In the genomic region with DNA sequence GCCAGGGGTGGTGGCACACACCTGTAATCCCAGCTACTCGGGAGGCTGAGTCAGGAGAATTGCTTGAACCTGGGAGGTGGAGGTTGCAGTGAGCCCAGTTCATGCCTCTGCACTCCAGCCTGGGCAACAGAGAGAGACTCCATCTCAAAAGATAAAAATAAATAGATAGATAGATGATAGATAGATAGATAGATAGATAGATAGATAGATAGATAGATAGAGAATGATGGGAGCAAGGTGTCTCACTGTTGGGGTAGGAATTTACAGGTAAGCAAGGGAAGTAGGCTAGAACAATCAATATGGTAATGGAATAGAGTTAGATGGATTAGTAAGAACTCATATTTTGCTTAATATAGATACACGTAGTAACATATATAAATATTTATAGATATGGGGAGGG, we compare ENCODE assay signal across 2 cellular contexts. TPM values are rescaled to one million over a fixed set of nuclear protein-coding genes. Genes with fewer than 3 reads are reported as not detected.
DNase-seq lines count a peak whose midpoint lies in the region; ATAC-seq, FAIRE-seq and TF ChIP-seq lines count a peak whose summit lies in the region.
"Not testable (repeated sequence)": the region's sequence is repeated elsewhere in the genome, so short reads cannot be mapped to it uniquely, and the experiment has no call there.

No MANE protein-coding gene starts in this region.

- H2BK12ac ChIP-seq in H1 (ENCODE audit: low read depth, low read length), result not testable (repeated sequence)

- BruUV-seq in K562 (replicated peaks; lab: Mats Ljungman, UMichigan), result not testable (repeated sequence)

- H2BK15ac ChIP-seq in H1 (ENCODE audit: low read length), result not testable (repeated sequence)

- FAIRE-seq in K562 (lab: Jason Lieb, UNC); H1 (lab: Jason Lieb, UNC): not testable (repeated sequence)

- H3K79me1 ChIP-seq in H1 (ENCODE audit: low read depth, low read length), result not testable (repeated sequence)

- intact Hi-C loops in K562 (cut with micrococcal nuclease), result not testable (repeated sequence)

- POLR2A ChIA-PET in K562 (lab: Yijun Ruan, JAX); H1 (lab: Charles Lee; ENCODE audit: partially characterized antibody): not testable (repeated sequence)

- H2BK5ac ChIP-seq in H1 (ENCODE audit: low read depth, low read length), result not testable (repeated sequence)

- TF ChIP-seq CTCF in K562 (IDR thresholded peaks at IDR 0.05 in 2 of 3, conservative IDR thresholded peaks at IDR 0.05 in 1 of 3; ENCODE audit: insufficient read depth in 2 of 3, low read depth in 1 of 3, low read length in 3 of 3); H1 (IDR thresholded peaks at IDR 0.05; ENCODE audit: control extremely low read depth in 1 of 3, insufficient read depth in 1 of 3, low read depth in 1 of 3, low read length in 3 of 3): not testable (repeated sequence)

- not testable (repeated sequence) for H2AFZ ChIP-seq in K562 (ENCODE audit: low read depth, low read length); H1 (ENCODE audit: low read length)

- not testable (repeated sequence) for H3K27me3 ChIP-seq in K562 (ENCODE audit: control insufficient read depth in 2 of 2, insufficient read depth in 2 of 2, low read length in 2 of 2); H1 (replicated peaks in 1 of 4; ENCODE audit: control insufficient read depth in 3 of 4, extremely low read depth in 1 of 4, insufficient read depth in 3 of 4, low read length in 3 of 4)

- not testable (repeated sequence) for H4K20me1 ChIP-seq in K562 (replicated peaks; ENCODE audit: control insufficient read depth, insufficient read depth, low read length); H1 (replicated peaks in 1 of 2; ENCODE audit: control insufficient read depth in 1 of 2, insufficient read depth in 2 of 2, low read length in 2 of 2)

- H3K23me2 ChIP-seq in H1 (ENCODE audit: low read depth, low read length), result not testable (repeated sequence)

- not testable (repeated sequence) for H3K18ac ChIP-seq in H1 (ENCODE audit: extremely low read depth, low read length)

- TF ChIP-seq RAD21 in K562 (CRISPR knock-in tag; conservative IDR thresholded peaks at IDR 0.05 in 1 of 2, IDR thresholded peaks at IDR 0.05 in 1 of 2); H1 (IDR thresholded peaks at IDR 0.05 in 1 of 2, conservative IDR thresholded peaks at IDR 0.05 in 1 of 2; ENCODE audit: low read depth in 2 of 2, low read length in 2 of 2): not testable (repeated sequence)

- not testable (repeated sequence) for H3K9me1 ChIP-seq in K562 (ENCODE audit: control insufficient read depth, insufficient read depth, low read length)

- not testable (repeated sequence) for DNase-seq in K562 (ENCODE audit: extremely low read depth in 1 of 4, low spot score in 3 of 4); H1 (ENCODE audit: low read depth in 1 of 2, low spot score in 2 of 2)

- H2BK20ac ChIP-seq in H1 (ENCODE audit: low read length), result not testable (repeated sequence)

- H2AK5ac ChIP-seq in H1 (ENCODE audit: low read depth, low read length), result not testable (repeated sequence)

- not testable (repeated sequence) for H4K8ac ChIP-seq in H1 (ENCODE audit: extremely low read depth, insufficient read depth, low read length)

- H3K4me2 ChIP-seq in K562 (ENCODE audit: insufficient read depth, low read length); H1 (ENCODE audit: insufficient read depth in 1 of 2, low read depth in 2 of 2, low read length in 2 of 2): not testable (repeated sequence)

- H3K79me2 ChIP-seq in K562 (ENCODE audit: control insufficient read depth, insufficient read depth, low read length); H1 (ENCODE audit: control insufficient read depth in 1 of 2, insufficient read depth in 2 of 2, low read length in 2 of 2): not testable (repeated sequence)

- 51% methylated on average over 2 of the region's 2 CpGs for WGBS in K562 (ENCODE audit: insufficient coverage, low coverage, missing lambda C conversion rate)
- WGBS in H1 (ENCODE audit: extremely low coverage in 1 of 2, insufficient coverage in 1 of 2, insufficient read length in 1 of 2, insufficient replicate concordance in 2 of 2, low coverage in 1 of 2, low lambda C conversion rate in 2 of 2, missing lambda C conversion rate in 1 of 2), 2 experiments, result 92% methylated on average over 2 of the region's 2 CpGs; no CpG with 5 or more reads in 1 of the 2 experiments

- H4K5ac ChIP-seq in H1 (ENCODE audit: insufficient read length, low read depth, low read length), result not testable (repeated sequence)

- TF ChIP-seq POLR2A in K562 (conservative IDR thresholded peaks at IDR 0.05); H1 (IDR thresholded peaks at IDR 0.05; ENCODE audit: control extremely low read depth in 1 of 2, low read depth in 2 of 2, low read length in 2 of 2): not testable (repeated sequence)

- H3K23ac ChIP-seq in H1 (ENCODE audit: insufficient read length), result not testable (repeated sequence)

- CTCF ChIA-PET in K562 (lab: Yijun Ruan, JAX; ENCODE audit: low intra/inter-chr PET ratio); H1 (lab: Charles Lee; ENCODE audit: partially characterized antibody): not testable (repeated sequence)

- H2BK120ac ChIP-seq in H1 (replicated peaks; ENCODE audit: low read depth, low read length), result not testable (repeated sequence)

- H3K36me3 ChIP-seq in K562 (ENCODE audit: control insufficient read depth, insufficient read depth, low read length); H1 (ENCODE audit: control insufficient read depth in 2 of 4, insufficient read depth in 4 of 4, low read length in 3 of 4): not testable (repeated sequence)

- not testable (repeated sequence) for H4K91ac ChIP-seq in H1 (replicated peaks; ENCODE audit: insufficient read length, low read length)

- in situ Hi-C loops in K562 (cut with MboI), result not testable (repeated sequence)

- not testable (repeated sequence) for ATAC-seq in K562

- not testable (repeated sequence) for H3K14ac ChIP-seq in H1 (ENCODE audit: insufficient read length)

- not testable (repeated sequence) for TF ChIP-seq EP300 in K562 (IDR thresholded peaks at IDR 0.05; ENCODE audit: low read length); H1 (IDR thresholded peaks at IDR 0.05; ENCODE audit: borderline replicate concordance in 1 of 2, low read depth in 2 of 2, low read length in 2 of 2)

- H3K56ac ChIP-seq in H1 (replicated peaks; ENCODE audit: insufficient read length, low read depth, low read length), result peak overlapping the region; percentile 53

- not testable (repeated sequence) for H3K9ac ChIP-seq in K562 (ENCODE audit: insufficient read depth in 1 of 2, low read depth in 2 of 2, low read length in 2 of 2); H1 (replicated peaks in 1 of 4; ENCODE audit: extremely low read depth in 1 of 4, low read depth in 3 of 4, low read length in 3 of 4)

- not testable (repeated sequence) for H3K27ac ChIP-seq in K562 (ENCODE audit: extremely low read depth, low read depth, low read length); H1 (ENCODE audit: low read depth, low read length)

- H3K4me3 ChIP-seq in K562; H1 (ENCODE audit: extremely low read depth in 1 of 4, insufficient read depth in 2 of 4, low read depth in 3 of 4, low read length in 4 of 4): not testable (repeated sequence)

- not testable (repeated sequence) for H3K9me3 ChIP-seq in K562 (replicated peaks; ENCODE audit: control insufficient read depth, insufficient read depth, low read depth, low read length); H1 (ENCODE audit: insufficient read depth in 2 of 2, low read depth in 1 of 2, low read length in 1 of 2)

- not testable (repeated sequence) for H3K4me1 ChIP-seq in K562 (replicated peaks in 1 of 2; ENCODE audit: control insufficient read depth in 2 of 2, insufficient read depth in 2 of 2, low read length in 2 of 2); H1 (replicated peaks in 1 of 4; ENCODE audit: control insufficient read depth in 3 of 4, insufficient read depth in 4 of 4, low read length in 3 of 4)

- not testable (repeated sequence) for H3K4ac ChIP-seq in H1 (replicated peaks; ENCODE audit: insufficient read length, low read depth, low read length)

TF ChIP-seq in K562, 482 proteins besides CTCF, POLR2A, EP300 and RAD21 (continues in another document):
- peak; percentile 95 for TF ChIP-seq DACH1 (IDR thresholded peaks at IDR 0.05; ENCODE audit: partially characterized antibody)

RNA-seq across cellular contexts. Expression of gene XRCC2, which starts 16.3 kb away (rescaled TPM):
- total RNA-seq in K562 (2011; cell fraction: chromatin; rRNA removed; ENCODE audit: low replicate concordance), result 29.4 and 103 TPM in 2 replicates
- 20.0 and 29.2 TPM in 2 replicates for total RNA-seq in K562 (2011; cell fraction: nucleolus; rRNA removed)
- total RNA-seq in K562 (2011; cell fraction: nucleoplasm; rRNA removed), result 43.2 and 46.0 TPM in 2 replicates
- 35.1 and 38.1 TPM in 2 replicates for total RNA-seq in K562 (2014; rRNA removed)
- total RNA-seq in K562 (2014; rRNA removed; fragmentation: Illumina TruSeq; extraction: Trizol), result 58.0 and 62.1 TPM in 2 replicates
- total RNA-seq in K562 (2015; rRNA removed; fragmentation: Illumina TruSeq; extraction: Trizol), result 46.5 and 52.0 TPM in 2 replicates
- total RNA-seq in K562 (2021), result 36.8 and 37.6 TPM in 2 replicates
- polyA plus RNA-seq in K562 (2011; rRNA removed), result 27.8 and 39.8 TPM in 2 replicates
- polyA plus RNA-seq in K562 (2011; cell fraction: cytosol; rRNA removed), result 12.6 and 14.0 TPM in 2 replicates
- polyA plus RNA-seq in K562 (2011; cell fraction: nucleus; rRNA removed), result 39.3 and 59.9 TPM in 2 replicates
- polyA plus RNA-seq in K562 (2012), result 21.2 and 21.9 TPM in 2 replicates
- 47.4 and 55.9 TPM in 2 replicates for polyA plus RNA-seq in K562 (2014; fragmentation: Illumina TruSeq; extraction: Trizol)
- polyA plus RNA-seq in K562 (2014; fragmentation: Nextera tagmentation; extraction: Ambion mirVana), result 10 to 100 TPM; 16.2 to 22.4 TPM
- polyA plus RNA-seq in K562 (2014; rRNA removed), result 46.1 and 51.9 TPM in 2 replicates
- polyA minus RNA-seq in K562 (2011; rRNA and poly(A)+ RNA removed), result 36.0 and 43.9 TPM in 2 replicates
- 9.5 and 15.1 TPM in 2 replicates for polyA minus RNA-seq in K562 (2011; cell fraction: cytosol; rRNA and poly(A)+ RNA removed)
- 25.3 and 28.5 TPM in 2 replicates for polyA minus RNA-seq in K562 (2011; cell fraction: nucleus; rRNA and poly(A)+ RNA removed)
- total RNA-seq in H1 (2021; fragmentation: NEBNext Ultra II Directional; extraction: Animal tissue kit (Norgen Biotek cat#: 25700)), result 32.1 and 34.0 TPM in 2 replicates
- 14.3 and 14.6 TPM in 2 replicates for polyA plus RNA-seq in H1 (2011; rRNA removed)
- polyA plus RNA-seq in H1 (2011; cell fraction: cytosol; rRNA removed), result 16.8 TPM
- polyA plus RNA-seq in H1 (2011; cell fraction: nucleus; rRNA removed), result 35.1 TPM
- polyA plus RNA-seq in H1 (2012, experiment 1 of 2), result 15.5 to 36.2 TPM (median 22.1 TPM) in 4 replicates
- 5.0 TPM for polyA plus RNA-seq in H1 (2012, experiment 2 of 2)
- polyA plus RNA-seq in H1 (2013, experiment 1 of 2), result 40.7 TPM
- 35.7 TPM for polyA plus RNA-seq in H1 (2013, experiment 2 of 2)
- 20.7 and 27.3 TPM in 2 replicates for polyA minus RNA-seq in H1 (2011; rRNA and poly(A)+ RNA removed)
- polyA minus RNA-seq in H1 (2011; cell fraction: cytosol; rRNA and poly(A)+ RNA removed), result 14.5 TPM
- 44.1 TPM for polyA minus RNA-seq in H1 (2011; cell fraction: nucleus; rRNA and poly(A)+ RNA removed)
